3 cellular contexts compared by ENCODE assay signal in the genomic region with DNA sequence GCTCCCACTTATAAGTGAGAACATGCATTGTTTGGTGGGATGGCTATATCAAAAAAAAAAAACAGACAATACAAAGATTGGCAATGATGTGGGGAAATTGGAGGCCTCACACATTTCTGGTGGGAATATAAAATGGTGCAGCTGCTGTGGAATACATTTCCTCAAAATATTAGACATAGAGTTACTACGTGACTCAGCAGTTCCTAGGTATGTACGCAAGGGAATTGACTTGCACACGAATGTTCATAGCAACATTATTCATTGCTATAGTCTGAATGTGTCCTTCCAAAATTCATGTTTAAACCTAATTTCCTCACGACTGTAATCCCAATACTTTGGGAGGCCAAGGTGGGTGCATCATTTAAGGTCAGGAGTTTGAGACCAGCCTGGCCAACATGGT.
TF ChIP-seq lines count a peak whose summit lies in the region.

No MANE protein-coding gene starts in this region.

TF ChIP-seq in HepG2, 621 proteins besides CTCF, POLR2A, EP300 and RAD21:
- TF ChIP-seq HNF4A (CRISPR knock-in tag; IDR thresholded peaks at IDR 0.05), result no peak
- peak; percentile 74 for TF ChIP-seq NFE2L2 (IDR thresholded peaks at IDR 0.05; ENCODE audit: low read length)
TF ChIP-seq in HepG2: peak in this region for 1.

TF ChIP-seq in IMR-90, 13 proteins besides CTCF, POLR2A, EP300 and RAD21:
- TF ChIP-seq, protein P1, sequence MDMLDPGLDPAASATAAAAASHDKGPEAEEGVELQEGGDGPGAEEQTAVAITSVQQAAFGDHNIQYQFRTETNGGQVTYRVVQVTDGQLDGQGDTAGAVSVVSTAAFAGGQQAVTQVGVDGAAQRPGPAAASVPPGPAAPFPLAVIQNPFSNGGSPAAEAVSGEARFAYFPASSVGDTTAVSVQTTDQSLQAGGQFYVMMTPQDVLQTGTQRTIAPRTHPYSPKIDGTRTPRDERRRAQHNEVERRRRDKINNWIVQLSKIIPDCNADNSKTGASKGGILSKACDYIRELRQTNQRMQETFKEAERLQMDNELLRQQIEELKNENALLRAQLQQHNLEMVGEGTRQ (IDR thresholded peaks at IDR 0.05; ENCODE audit: low read depth, low read length), result no peak
- TF ChIP-seq NFE2L2 (IDR thresholded peaks at IDR 0.05; ENCODE audit: low read depth, low read length) (peak; percentile 64; the same call in 1 of the 2 replicates), FOS (IDR thresholded peaks at IDR 0.05; ENCODE audit: low read depth, low read length) (no peak), RFX5 (IDR thresholded peaks at IDR 0.05; ENCODE audit: low read depth, low read length) (no peak), SMC3 (IDR thresholded peaks at IDR 0.05; ENCODE audit: low read depth, low read length) (no peak)
- TF ChIP-seq, protein P2, sequence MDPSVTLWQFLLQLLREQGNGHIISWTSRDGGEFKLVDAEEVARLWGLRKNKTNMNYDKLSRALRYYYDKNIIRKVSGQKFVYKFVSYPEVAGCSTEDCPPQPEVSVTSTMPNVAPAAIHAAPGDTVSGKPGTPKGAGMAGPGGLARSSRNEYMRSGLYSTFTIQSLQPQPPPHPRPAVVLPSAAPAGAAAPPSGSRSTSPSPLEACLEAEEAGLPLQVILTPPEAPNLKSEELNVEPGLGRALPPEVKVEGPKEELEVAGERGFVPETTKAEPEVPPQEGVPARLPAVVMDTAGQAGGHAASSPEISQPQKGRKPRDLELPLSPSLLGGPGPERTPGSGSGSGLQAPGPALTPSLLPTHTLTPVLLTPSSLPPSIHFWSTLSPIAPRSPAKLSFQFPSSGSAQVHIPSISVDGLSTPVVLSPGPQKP (IDR thresholded peaks at IDR 0.05; ENCODE audit: borderline replicate concordance, low read depth, low read length), result no peak

TF ChIP-seq in K562, 482 proteins besides CTCF, POLR2A, EP300 and RAD21:
- TF ChIP-seq MAFK (IDR thresholded peaks at IDR 0.05; ENCODE audit: low read length) (peak; percentile 67), EP400 (IDR thresholded peaks at IDR 0.05) (no peak), ZNF316 (IDR thresholded peaks at IDR 0.05) (peak; percentile 89), C11orf30 (IDR thresholded peaks at IDR 0.05; ENCODE audit: low read depth) (peak; percentile 74), NFE2L1 (tag; IDR thresholded peaks at IDR 0.05; ENCODE audit: borderline replicate concordance, low read depth) (peak; percentile 70), MAFG (tag; conservative IDR thresholded peaks at IDR 0.05) (peak; percentile 87), MAFF (IDR thresholded peaks at IDR 0.05; ENCODE audit: low read length) (peak; percentile 73), NFE2 (IDR thresholded peaks at IDR 0.05; ENCODE audit: low read depth) (peak; percentile 90), STAT5A (IDR thresholded peaks at IDR 0.05; ENCODE audit: borderline replicate concordance, low read length) (no peak), ID3 (CRISPR knock-in tag; IDR thresholded peaks at IDR 0.05) (no peak), ID3 (tag; IDR thresholded peaks at IDR 0.05) (no peak), HNRNPH1 (optimal IDR thresholded peaks at IDR 0.05; ENCODE audit: low read depth, low read length) (no peak), SMARCA4 (IDR thresholded peaks at IDR 0.05) (peak; percentile 18; the same call in 1 of the 2 replicates), ARID1B (IDR thresholded peaks at IDR 0.05) (no peak)
